8 cellular contexts compared by ENCODE assay signal in genomic region chr17:81034779-81035388, GRCh38. TPM values are rescaled to one million over a fixed set of nuclear protein-coding genes. Genes with fewer than 3 reads are reported as not detected.
A peak's percentile ranks its signal among the peaks of the same experiment; 100 is the strongest.
DNase-seq lines count a peak whose midpoint lies in the region; ATAC-seq and TF ChIP-seq lines count a peak whose summit lies in the region.

Gene BAIAP2, plus strand, starts transcription at chr17:81035151. Its CDS starts 104 bp downstream, at chr17:81035255.

- peaks cover 62% of the 10 kb centered on the region for H3K4me1 Mint-ChIP-seq in nephron

- peaks cover 31% of the 10 kb centered on the region for H3K4me1 ChIP-seq in RWPE2 (ENCODE audit: insufficient read depth, poor library complexity, severe bottlenecking)

- peaks cover 17% of the 10 kb centered on the region for H3K36me3 Mint-ChIP-seq in nephron (ENCODE audit: low read depth)

- peaks cover 32% of the 10 kb centered on the region for H3K36me3 ChIP-seq in RWPE2 (ENCODE audit: low read depth)

- H3K4me3 ChIP-seq in RWPE2 (ENCODE audit: severe bottlenecking) (peak within 1 kb of the TSS; percentile 88), fibroblast of the aortic adventitia (ENCODE audit: low read depth, low read length) (peak within 1 kb of the TSS; percentile 78)

- H3K9me3 Mint-ChIP-seq in nephron: no peaks in the 10 kb centered on the region

- H3K9me3 ChIP-seq in RWPE2 (ENCODE audit: severe bottlenecking): no peaks in the 10 kb centered on the region

- peak; percentile 14; the same call in 1 of the 2 replicates for TF ChIP-seq CTCF in LNCAP (IDR thresholded peaks at IDR 0.05)
- no peak for TF ChIP-seq CTCF in RWPE2 (IDR thresholded peaks at IDR 0.05; ENCODE audit: poor library complexity, severe bottlenecking)
- TF ChIP-seq CTCF in fibroblast of the aortic adventitia (IDR thresholded peaks at IDR 0.05; ENCODE audit: insufficient read depth, low read length): no peak
- no peak for TF ChIP-seq CTCF in nephron (IDR thresholded peaks at IDR 0.05; ENCODE audit: unreplicated experiment in 3 of 3)

- peak within 1 kb of the TSS; percentile 60 to 93 (median 85) for H3K27ac Mint-ChIP-seq in nephron

- peak within 1 kb of the TSS; percentile 89 for H3K27ac ChIP-seq in RWPE2 (ENCODE audit: poor library complexity, severe bottlenecking)

- H3K27me3 ChIP-seq in RWPE2 (ENCODE audit: insufficient read depth, poor library complexity, severe bottlenecking): no peaks in the 10 kb centered on the region

- H3K4me3 Mint-ChIP-seq in nephron: peak within 1 kb of the TSS; percentile 95 to 97 (median 96)

- ATAC-seq in GM21619 (IDR thresholded peaks at IDR 0.05; ENCODE audit: unreplicated experiment) (peak; percentile 44), RWPE2 (ENCODE audit: low read depth) (peak; percentile 75)

- DNase-seq in DMS 273 treated with DMSO at 0.1 percent for 48 hours (lab: John Stamatoyannopoulos, UW) (peak; percentile 76), RWPE2 (ENCODE audit: low spot score) (peak; percentile 98), fibroblast of the aortic adventitia (ENCODE audit: low read depth) (peak; percentile 91)
- DNase-seq in activated effector memory CD4-positive, alpha-beta T cell treated with anti-CD3 and anti-CD28 coated beads, Interleukin-2, amount 50 U/mL, for 16 hours: peak; percentile 99
- peak; percentile 90 to 99 (median 97) for DNase-seq in stimulated activated naive CD4-positive, alpha-beta T cell (lab: John Stamatoyannopoulos, UW)

- peaks cover 12% of the 10 kb centered on the region for H3K27me3 Mint-ChIP-seq in nephron (ENCODE audit: low read depth)

RNA-seq across cellular contexts. Expression of gene BAIAP2, which starts in this region (rescaled TPM):
- total RNA-seq in fibroblast of the aortic adventitia (ENCODE audit: low replicate concordance): 24.3 and 27.5 TPM in 2 replicates

Comparison
In these comparisons a context has a peak if more than half of its experiments do, and no peak if none do; other contexts are left out.
1. Peak in every context shown above with its lines: DNase-seq, ATAC-seq, H3K4me3 ChIP-seq and H3K27ac ChIP-seq.